ENCODE assay signal across 22 cellular contexts in genomic region chr20:59151391-59151790, GRCh38. TPM values are rescaled to one million over a fixed set of nuclear protein-coding genes. Genes with fewer than 3 reads are reported as not detected.
DNase-seq lines count a peak whose midpoint lies in the region; ATAC-seq and TF ChIP-seq lines count a peak whose summit lies in the region.
"Had no signal": no experiment of that assay in that cellular context is flagged by ENCODE, and none has a peak within 500 bp of the region (broad histone marks: within the 10 kb centered on the region; RNA-seq: fewer than 3 reads in every experiment).

No MANE protein-coding gene starts in this region.

- no peak for DNase-seq in activated naive CD4-positive, alpha-beta T cell (lab: John Stamatoyannopoulos, UW)
- DNase-seq in T-cell (no peak), adrenal gland (no peak), NCI-H2029 (lab: John Stamatoyannopoulos, UW) (no peak)
- no peak for DNase-seq in effector memory CD8-positive, alpha-beta T cell
- no peak for DNase-seq in stimulated activated effector memory CD8-positive, alpha-beta T cell treated with anti-CD3 and anti-CD28 coated beads, Interleukin-12 subunit alpha, Interleukin-12 subunit beta, amount 100 ng/mL, for 72 hours (ENCODE audit: low spot score in 2 of 2)
- DNase-seq: activated CD4-positive, alpha-beta T cell treated with anti-CD3 and anti-CD28 coated beads, Interleukin-2, amount 10 ng/mL, durations not matched to agents 7 days and 5 days; erythroblast; foreskin keratinocyte; HFFc6; IMR-90; NCI-H1105 treated with DMSO at 0.1 percent for 48 hours; NCI-H345; NCI-H748 treated with DMSO at 0.1 percent for 48 hours; retina had no signal

- POLR2A ChIA-PET in T-cell (lab: Charles Lee), result interaction anchor here in 1 of 2 donors (0.6 kb wide), 1 partner anchor 93 kb away, joined by 3 read pairs; no protein-coding TSS in a partner anchor

- peak overlapping the region; percentile 86 for H3K27ac Mint-ChIP-seq in activated naive CD4-positive, alpha-beta T cell treated with anti-CD3 and anti-CD28 coated beads, Interleukin-2, amount 50 U/mL, for 24 hours
- H3K27ac Mint-ChIP-seq in T-cell, result peak overlapping the region; percentile 98 to 99
- peak overlapping the region; percentile 98 to 99 for H3K27ac Mint-ChIP-seq in effector memory CD8-positive, alpha-beta T cell
- peak overlapping the region; percentile 88 for H3K27ac Mint-ChIP-seq in stimulated activated effector memory CD8-positive, alpha-beta T cell treated with anti-CD3 and anti-CD28 coated beads, Interleukin-12 subunit alpha, Interleukin-12 subunit beta, amount 100 ng/mL, for 72 hours
- H3K27ac Mint-ChIP-seq: HFFc6 had no signal

- no peaks in the 10 kb centered on the region for H3K9me3 Mint-ChIP-seq in activated naive CD4-positive, alpha-beta T cell treated with anti-CD3 and anti-CD28 coated beads, Interleukin-2, amount 50 U/mL, for 24 hours
- no peaks in the 10 kb centered on the region for H3K9me3 Mint-ChIP-seq in T-cell
- H3K9me3 Mint-ChIP-seq in effector memory CD8-positive, alpha-beta T cell, result no peaks in the 10 kb centered on the region
- no peaks in the 10 kb centered on the region for H3K9me3 Mint-ChIP-seq in stimulated activated effector memory CD8-positive, alpha-beta T cell treated with anti-CD3 and anti-CD28 coated beads, Interleukin-12 subunit alpha, Interleukin-12 subunit beta, amount 100 ng/mL, for 72 hours
- H3K9me3 Mint-ChIP-seq: activated CD4-positive, alpha-beta T cell treated with anti-CD3 and anti-CD28 coated beads, Interleukin-2, amount 10 ng/mL, durations not matched to agents 7 days and 5 days; HFFc6 had no signal

- no peak overlapping the region for H3K27ac ChIP-seq in adrenal gland
- H3K27ac ChIP-seq: foreskin keratinocyte, RWPE1, SK-N-MC, VCaP had no signal

- no peaks in the 10 kb centered on the region for H3K27me3 Mint-ChIP-seq in activated naive CD4-positive, alpha-beta T cell treated with anti-CD3 and anti-CD28 coated beads, Interleukin-2, amount 50 U/mL, for 24 hours
- no peaks in the 10 kb centered on the region for H3K27me3 Mint-ChIP-seq in T-cell
- H3K27me3 Mint-ChIP-seq in effector memory CD8-positive, alpha-beta T cell, result no peaks in the 10 kb centered on the region
- H3K27me3 Mint-ChIP-seq: activated CD4-positive, alpha-beta T cell treated with anti-CD3 and anti-CD28 coated beads, Interleukin-2, amount 10 ng/mL, durations not matched to agents 7 days and 5 days had no signal

- no peaks in the 10 kb centered on the region for H3K9me3 ChIP-seq in adrenal gland (replicated peaks in 1 of 3)
- H3K9me3 ChIP-seq: tibial nerve had no signal

- 84 to 91% (median 87%) methylated on average over 9 of the region's 9 CpGs for WGBS in adrenal gland, 4 donors

- no peak for TF ChIP-seq CTCF in adrenal gland (IDR thresholded peaks at IDR 0.05)

- H3K4me3 ChIP-seq in adrenal gland, result no peak overlapping the region
- H3K4me3 ChIP-seq: SK-N-MC, tibial nerve had no signal

- no peak for TF ChIP-seq POLR2A in adrenal gland (IDR thresholded peaks at IDR 0.05)

- CTCF ChIA-PET in T-cell (lab: Charles Lee), result interaction anchor here in 1 of 2 donors (0.7 to 1.6 kb wide), 4 partner anchors 8 to 63 kb away, joined by 3 to 6 read pairs (median 5); no protein-coding TSS in a partner anchor

- H3K4me1 Mint-ChIP-seq in activated naive CD4-positive, alpha-beta T cell treated with anti-CD3 and anti-CD28 coated beads, Interleukin-2, amount 50 U/mL, for 24 hours, result peaks cover 95% of the 10 kb centered on the region
- peaks cover 93 to 95% (median 95%) of the 10 kb centered on the region in 3 donors for H3K4me1 Mint-ChIP-seq in T-cell
- peaks cover 80 to 83% of the 10 kb centered on the region in 2 donors for H3K4me1 Mint-ChIP-seq in effector memory CD8-positive, alpha-beta T cell (ENCODE audit: low read depth in 2 of 2)
- peaks cover 91% of the 10 kb centered on the region for H3K4me1 Mint-ChIP-seq in stimulated activated effector memory CD8-positive, alpha-beta T cell treated with anti-CD3 and anti-CD28 coated beads, Interleukin-12 subunit alpha, Interleukin-12 subunit beta, amount 100 ng/mL, for 72 hours

- intact Hi-C loops in adrenal gland (cut with DNase I), result no loop called here

- no peaks in the 10 kb centered on the region for H3K27me3 ChIP-seq in adrenal gland
- H3K27me3 ChIP-seq: tibial nerve had no signal

- no peaks in the 10 kb centered on the region for H3K36me3 ChIP-seq in adrenal gland (replicated peaks in 1 of 2)
- H3K36me3 ChIP-seq: tibial nerve had no signal

- no peaks in the 10 kb centered on the region for H3K36me3 Mint-ChIP-seq in activated naive CD4-positive, alpha-beta T cell treated with anti-CD3 and anti-CD28 coated beads, Interleukin-2, amount 50 U/mL, for 24 hours
- peaks cover 25% of the 10 kb centered on the region for H3K36me3 Mint-ChIP-seq in T-cell
- H3K36me3 Mint-ChIP-seq in effector memory CD8-positive, alpha-beta T cell (ENCODE audit: insufficient read depth), result peaks cover 34% of the 10 kb centered on the region
- H3K36me3 Mint-ChIP-seq in stimulated activated effector memory CD8-positive, alpha-beta T cell treated with anti-CD3 and anti-CD28 coated beads, Interleukin-12 subunit alpha, Interleukin-12 subunit beta, amount 100 ng/mL, for 72 hours, result peaks cover 18% of the 10 kb centered on the region

- H3K4me3 Mint-ChIP-seq in activated naive CD4-positive, alpha-beta T cell treated with anti-CD3 and anti-CD28 coated beads, Interleukin-2, amount 50 U/mL, for 24 hours, result no peak overlapping the region
- H3K4me3 Mint-ChIP-seq in T-cell, result peak overlapping the region; percentile 21 to 69 (median 28)
- peak overlapping the region; percentile 73 to 74 for H3K4me3 Mint-ChIP-seq in effector memory CD8-positive, alpha-beta T cell
- H3K4me3 Mint-ChIP-seq in stimulated activated effector memory CD8-positive, alpha-beta T cell treated with anti-CD3 and anti-CD28 coated beads, Interleukin-12 subunit alpha, Interleukin-12 subunit beta, amount 100 ng/mL, for 72 hours, result peak overlapping the region; percentile 28
- H3K4me3 Mint-ChIP-seq: activated CD4-positive, alpha-beta T cell treated with anti-CD3 and anti-CD28 coated beads, Interleukin-2, amount 10 ng/mL, durations not matched to agents 7 days and 5 days; HFFc6 had no signal

- H3K4me1 ChIP-seq in adrenal gland (replicated peaks in 1 of 2), result peaks cover 0 to 15% of the 10 kb centered on the region in 2 donors
- H3K4me1 ChIP-seq: foreskin keratinocyte had no signal

- ATAC-seq in T-cell (replicated peaks in 1 of 4), result no peak
- ATAC-seq in effector memory CD8-positive, alpha-beta T cell (replicated peaks), result no peak
- ATAC-seq in stimulated activated effector memory CD8-positive, alpha-beta T cell treated with anti-CD3 and anti-CD28 coated beads, Interleukin-12 subunit alpha, Interleukin-12 subunit beta, amount 100 ng/mL, for 72 hours, result no peak
- ATAC-seq: foreskin keratinocyte had no signal

RNA-seq across cellular contexts. Expression of gene ZNF831, which starts 12.2 kb away (rescaled TPM):
- total RNA-seq in T-cell (10 to 100 TPM; 23.1 to 48.0 (median 29.7) TPM), adrenal gland (under 1 TPM; 0.06 to 0.61 (median 0.16) TPM)
- polyA plus RNA-seq in adrenal gland, result under 1 TPM; 0.05 to 0.16 (median 0.10) TPM
- total RNA-seq: chondrocyte, foreskin keratinocyte, HFFc6, IMR-90, osteocyte had no signal
- polyA plus RNA-seq: foreskin keratinocyte, IMR-90 had no signal

Comparison
In these comparisons a context has a peak if more than half of its experiments do, and no peak if none do; other contexts are left out.
1. RNA of gene ZNF831, which starts 12.2 kb away (total RNA-seq): 23.1 to 48.0 TPM in T-cell; 0.06 to 0.61 TPM in adrenal gland; every median in the first group is over 10 times any median in the second.
2. Peak in every context shown above with its lines, with median percentiles within 50 percentile points of each other: H3K27ac Mint-ChIP-seq.